Comparison of ENCODE assay signal across 3 cellular contexts in the genomic region with DNA sequence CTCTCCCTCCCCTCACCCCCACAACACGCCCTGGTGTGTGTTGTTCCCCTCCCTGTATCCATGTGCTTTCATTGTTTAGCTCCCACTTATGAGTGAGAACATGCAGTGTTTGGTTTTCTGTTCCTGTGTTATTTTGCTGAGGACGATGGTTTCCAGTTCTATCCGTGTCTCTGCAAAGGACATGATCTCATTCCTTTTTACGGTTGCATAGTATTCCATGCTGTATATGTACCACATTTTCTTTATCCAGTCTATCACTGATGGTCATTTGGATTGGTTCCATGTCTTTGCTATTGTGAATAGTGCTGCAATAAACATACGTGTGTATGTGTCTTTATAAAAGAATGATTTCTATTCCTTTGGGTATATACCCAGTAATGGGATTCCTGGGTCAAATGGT. TPM values are rescaled to one million over a fixed set of nuclear protein-coding genes. Genes with fewer than 3 reads are reported as not detected.
"Had no signal": no experiment of that assay in that cellular context is flagged by ENCODE, and none has a peak within 500 bp of the region (broad histone marks: within the 10 kb centered on the region; RNA-seq: fewer than 3 reads in every experiment).

No MANE protein-coding gene starts in this region.

RNA-seq across cellular contexts. Expression of a gene that starts 20.0 kb away (rescaled TPM):
- total RNA-seq: activated B cell treated with CpG ODN at 0.5 μM for 24 hours; activated CD4-positive, alpha-beta T cell treated with anti-CD3 and anti-CD28 coated beads, Interleukin-2, amount 10 ng/mL, durations not matched to agents 7 days and 5 days; bronchial epithelial cell had no signal
